ENCODE assay signal across 1 cellular context in genomic region chr2:133513893-133514292, GRCh38.
A peak's percentile ranks its signal among the peaks of the same experiment; 100 is the strongest.
TF ChIP-seq lines count a peak whose summit lies in the region.

No MANE protein-coding gene starts in this region.

TF ChIP-seq in GM12878, 131 proteins besides CTCF, POLR2A, EP300 and RAD21:
- TF ChIP-seq ZBTB33 (IDR thresholded peaks at IDR 0.05) = peak; percentile 71
- peak; percentile 85; the same call in 1 of the 2 replicates for TF ChIP-seq MLLT1 (IDR thresholded peaks at IDR 0.05)
- no peak for TF ChIP-seq IRF3 (IDR thresholded peaks at IDR 0.05)
